In genomic region chr12:53443955-53444354, GRCh38 we compare ENCODE assay signal across 1 cellular context.
TF ChIP-seq lines count a peak whose summit lies in the region.

No MANE protein-coding gene starts in this region.

TF ChIP-seq in K562, 482 proteins besides CTCF, POLR2A, EP300 and RAD21:
- TF ChIP-seq RBM14 (IDR thresholded peaks at IDR 0.05; ENCODE audit: borderline replicate concordance, insufficient read depth, low read depth, low read length) (no peak), ZNF41 (CRISPR knock-in tag; conservative IDR thresholded peaks at IDR 0.05) (no peak), MAZ (CRISPR knock-in tag; conservative IDR thresholded peaks at IDR 0.05 in 1 of 2, IDR thresholded peaks at IDR 0.05 in 1 of 2) (no peak), ATF2 (CRISPR knock-in tag; IDR thresholded peaks at IDR 0.05) (no peak), ESRRB (CRISPR knock-in tag; IDR thresholded peaks at IDR 0.05; ENCODE audit: borderline replicate concordance) (no peak)
